30 cellular contexts compared by ENCODE assay signal in the genomic region with DNA sequence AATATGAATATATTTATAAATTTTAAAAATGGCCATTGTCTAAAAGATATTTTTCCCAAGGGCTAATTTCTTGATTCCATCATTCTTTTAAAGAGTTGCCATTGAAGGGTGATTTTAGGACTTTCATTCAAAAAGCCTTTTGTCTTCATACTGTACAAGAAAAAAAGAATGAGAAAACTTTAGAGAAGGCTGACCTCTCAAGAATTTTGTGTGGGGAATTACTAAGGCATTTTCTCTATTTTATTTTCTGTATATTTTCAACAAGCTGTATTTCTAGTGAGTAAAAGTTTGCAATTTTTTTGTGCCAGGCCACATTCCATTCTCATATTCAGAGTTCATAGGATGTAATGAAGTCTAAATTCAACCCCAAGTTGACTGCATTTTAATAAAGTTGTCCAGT.
"Had no signal": no experiment of that assay in that cellular context is flagged by ENCODE, and none has a peak within 500 bp of the region (broad histone marks: within the 10 kb centered on the region; RNA-seq: fewer than 3 reads in every experiment).

No MANE protein-coding gene starts in this region.

- H3K9me3 ChIP-seq: ascending aorta had no signal

- H3K4me3 ChIP-seq: ascending aorta, cardiac muscle cell had no signal

- DNase-seq: activated B cell treated with CpG ODN at 0.5 μM for 24 hours; activated CD4-positive, alpha-beta memory T cell treated with anti-CD3 and anti-CD28 coated beads for 36 hours; activated CD4-positive, alpha-beta T cell treated with anti-CD3 and anti-CD28 coated beads for 4 hours; activated CD4-positive, alpha-beta T cell treated with anti-CD3 and anti-CD28 coated beads, Interleukin-2, amount 10 ng/mL, durations not matched to agents 24 days and 14 days; activated CD4-positive, alpha-beta T cell treated with anti-CD3 and anti-CD28 coated beads, Interleukin-2, amount 50 U/mL, for 1 hour; activated CD4-positive, alpha-beta T cell treated with anti-CD3 and anti-CD28 coated beads, Interleukin-2, amount 50 U/mL, for 4 hours; activated CD4-positive, CD25-positive, alpha-beta regulatory T cell treated with anti-CD3 and anti-CD28 coated beads, Interleukin-2, amount 50 U/mL, for 72 hours; activated CD8-positive, alpha-beta memory T cell treated with anti-CD3 and anti-CD28 coated beads, Interleukin-2, amount 50 U/mL, for 4 hours; activated CD8-positive, alpha-beta T cell treated with anti-CD3 and anti-CD28 coated beads for 36 hours; activated effector memory CD4-positive, alpha-beta T cell treated with anti-CD3 and anti-CD28 coated beads, Interleukin-2, amount 50 U/mL, for 16 hours; activated gamma-delta T cell treated with Interleukin-2 at 50 U/mL for 16 hours; activated naive CD4-positive, alpha-beta T cell; activated naive CD4-positive, alpha-beta T cell treated with anti-CD3 and anti-CD28 coated beads for 36 hours; activated naive CD4-positive, alpha-beta T cell treated with anti-CD3 and anti-CD28 coated beads, Interleukin-2, amount 50 U/mL, for 16 hours; activated naive CD8-positive, alpha-beta T cell treated with anti-CD3 and anti-CD28 coated beads for 36 hours; activated T-cell treated with anti-CD3 and anti-CD28 coated beads for 4 hours; activated T-cell treated with anti-CD3 and anti-CD28 coated beads, Interleukin-2, amount 50 U/mL, for 1 hour; activated T-cell treated with anti-CD3 and anti-CD28 coated beads, Interleukin-2, amount 50 U/mL, for 4 hours; activated T-cell treated with anti-CD3 and anti-CD28 coated beads, Interleukin-2, amount 50 U/mL, for 72 hours; amygdala; anterior cingulate cortex; caudate nucleus; cerebellar nuclear complex; T-helper 2 cell; T-helper 9 cell had no signal

- H3K27me3 ChIP-seq: ascending aorta, cardiac muscle cell had no signal

- ATAC-seq: activated CD8-positive, alpha-beta T cell treated with anti-CD3 and anti-CD28 coated beads for 36 hours; activated naive CD4-positive, alpha-beta T cell treated with anti-CD3 and anti-CD28 coated beads, Interleukin-2, amount 50 U/mL, for 72 hours; activated T-cell treated with anti-CD3 and anti-CD28 coated beads, Interleukin-2, amount 50 U/mL, for 4 hours; activated T-cell treated with anti-CD3 and anti-CD28 coated beads, Interleukin-2, amount 50 U/mL, for 72 hours; activated T-helper 17 cell treated with anti-CD3 and anti-CD28 coated beads, Interleukin-2, amount 50 U/mL, for 72 hours had no signal

- H3K36me3 ChIP-seq: ascending aorta, cardiac muscle cell had no signal

- H3K27ac ChIP-seq: ascending aorta, cardiac muscle cell, VCaP had no signal

- H3K4me1 ChIP-seq: ascending aorta had no signal
